ENCODE assay signal across 1 cellular context in the genomic region with DNA sequence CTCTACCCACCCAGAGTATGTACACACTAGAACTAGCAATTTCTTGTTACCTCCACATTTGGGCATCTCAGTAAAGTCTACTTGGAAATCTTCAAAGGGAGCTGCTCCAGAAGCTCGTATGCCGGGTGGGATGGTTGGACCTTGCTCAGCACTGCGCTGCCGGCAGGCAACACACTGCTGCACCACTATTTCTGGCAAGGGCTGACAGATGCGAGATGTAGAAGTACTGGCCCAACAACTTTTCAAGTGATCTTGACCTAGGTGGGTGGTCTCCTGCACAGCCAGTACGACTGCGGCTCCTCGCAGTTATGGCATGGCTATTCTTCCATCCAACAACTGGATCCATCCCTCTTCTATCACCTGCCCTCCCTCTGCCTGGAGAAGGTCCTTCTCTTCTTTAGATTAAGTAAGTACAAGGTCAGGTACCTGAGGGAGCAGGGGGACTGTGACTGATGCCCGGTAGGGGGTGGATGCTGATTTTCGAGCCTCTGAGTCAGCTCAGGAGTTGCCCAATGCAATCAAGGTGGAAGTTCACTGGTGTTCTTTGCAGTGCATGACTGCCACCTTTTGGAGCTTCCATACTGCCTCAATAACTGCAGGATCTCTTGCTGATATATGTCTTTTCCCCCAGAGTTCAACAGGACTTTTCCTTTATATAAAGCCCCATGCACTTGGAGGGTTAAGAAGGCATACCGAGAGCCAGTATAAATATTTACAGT.
A peak's percentile ranks its signal among the peaks of the same experiment; 100 is the strongest.
TF ChIP-seq lines count a peak whose summit lies in the region.

No MANE protein-coding gene starts in this region.

TF ChIP-seq in HepG2, 621 proteins besides CTCF, POLR2A, EP300 and RAD21 (continued from another document and continues in another):
- TF ChIP-seq, protein P1, sequence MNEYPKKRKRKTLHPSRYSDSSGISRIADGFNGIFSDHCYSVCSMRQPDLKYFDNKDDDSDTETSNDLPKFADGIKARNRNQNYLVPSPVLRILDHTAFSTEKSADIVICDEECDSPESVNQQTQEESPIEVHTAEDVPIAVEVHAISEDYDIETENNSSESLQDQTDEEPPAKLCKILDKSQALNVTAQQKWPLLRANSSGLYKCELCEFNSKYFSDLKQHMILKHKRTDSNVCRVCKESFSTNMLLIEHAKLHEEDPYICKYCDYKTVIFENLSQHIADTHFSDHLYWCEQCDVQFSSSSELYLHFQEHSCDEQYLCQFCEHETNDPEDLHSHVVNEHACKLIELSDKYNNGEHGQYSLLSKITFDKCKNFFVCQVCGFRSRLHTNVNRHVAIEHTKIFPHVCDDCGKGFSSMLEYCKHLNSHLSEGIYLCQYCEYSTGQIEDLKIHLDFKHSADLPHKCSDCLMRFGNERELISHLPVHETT (CRISPR knock-in tag; conservative IDR thresholded peaks at IDR 0.05) = no peak
- TF ChIP-seq, protein P2, sequence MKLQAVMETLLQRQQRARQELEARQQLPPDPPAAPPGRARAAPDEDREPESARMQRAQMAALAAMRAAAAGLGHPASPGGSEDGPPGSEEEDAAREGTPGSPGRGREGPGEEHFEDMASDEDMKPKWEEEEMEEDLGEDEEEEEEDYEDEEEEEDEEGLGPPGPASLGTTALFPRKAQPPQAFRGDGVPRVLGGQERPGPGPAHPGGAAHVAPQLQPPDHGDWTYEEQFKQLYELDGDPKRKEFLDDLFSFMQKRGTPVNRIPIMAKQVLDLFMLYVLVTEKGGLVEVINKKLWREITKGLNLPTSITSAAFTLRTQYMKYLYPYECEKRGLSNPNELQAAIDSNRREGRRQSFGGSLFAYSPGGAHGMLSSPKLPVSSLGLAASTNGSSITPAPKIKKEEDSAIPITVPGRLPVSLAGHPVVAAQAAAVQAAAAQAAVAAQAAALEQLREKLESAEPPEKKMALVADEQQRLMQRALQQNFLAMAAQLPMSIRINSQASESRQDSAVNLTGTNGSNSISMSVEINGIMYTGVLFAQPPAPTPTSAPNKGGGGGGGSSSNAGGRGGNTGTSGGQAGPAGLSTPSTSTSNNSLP (IDR thresholded peaks at IDR 0.05; ENCODE audit: low read depth, low read length) = peak; percentile 67; the same call in 1 of the 2 replicates
- no peak for TF ChIP-seq SALL2 (CRISPR knock-in tag; IDR thresholded peaks at IDR 0.05)
- TF ChIP-seq KLF9 (CRISPR knock-in tag; IDR thresholded peaks at IDR 0.05; ENCODE audit: low read depth) = no peak
- 0 out of 2 replicates have a peak, but pooled peaks have one; percentile 31 for TF ChIP-seq HDAC2 (CRISPR knock-in tag; IDR thresholded peaks at IDR 0.05)
- TF ChIP-seq FOSL2 (CRISPR knock-in tag; IDR thresholded peaks at IDR 0.05) = peak; percentile 92
- TF ChIP-seq, protein P3, sequence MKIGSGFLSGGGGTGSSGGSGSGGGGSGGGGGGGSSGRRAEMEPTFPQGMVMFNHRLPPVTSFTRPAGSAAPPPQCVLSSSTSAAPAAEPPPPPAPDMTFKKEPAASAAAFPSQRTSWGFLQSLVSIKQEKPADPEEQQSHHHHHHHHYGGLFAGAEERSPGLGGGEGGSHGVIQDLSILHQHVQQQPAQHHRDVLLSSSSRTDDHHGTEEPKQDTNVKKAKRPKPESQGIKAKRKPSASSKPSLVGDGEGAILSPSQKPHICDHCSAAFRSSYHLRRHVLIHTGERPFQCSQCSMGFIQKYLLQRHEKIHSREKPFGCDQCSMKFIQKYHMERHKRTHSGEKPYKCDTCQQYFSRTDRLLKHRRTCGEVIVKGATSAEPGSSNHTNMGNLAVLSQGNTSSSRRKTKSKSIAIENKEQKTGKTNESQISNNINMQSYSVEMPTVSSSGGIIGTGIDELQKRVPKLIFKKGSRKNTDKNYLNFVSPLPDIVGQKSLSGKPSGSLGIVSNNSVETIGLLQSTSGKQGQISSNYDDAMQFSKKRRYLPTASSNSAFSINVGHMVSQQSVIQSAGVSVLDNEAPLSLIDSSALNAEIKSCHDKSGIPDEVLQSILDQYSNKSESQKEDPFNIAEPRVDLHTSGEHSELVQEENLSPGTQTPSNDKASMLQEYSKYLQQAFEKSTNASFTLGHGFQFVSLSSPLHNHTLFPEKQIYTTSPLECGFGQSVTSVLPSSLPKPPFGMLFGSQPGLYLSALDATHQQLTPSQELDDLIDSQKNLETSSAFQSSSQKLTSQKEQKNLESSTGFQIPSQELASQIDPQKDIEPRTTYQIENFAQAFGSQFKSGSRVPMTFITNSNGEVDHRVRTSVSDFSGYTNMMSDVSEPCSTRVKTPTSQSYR (CRISPR knock-in tag; IDR thresholded peaks at IDR 0.05; ENCODE audit: borderline replicate concordance) = peak; percentile 42; the same call in 1 of the 2 replicates
- peak; percentile 96 for TF ChIP-seq ZNF7 (CRISPR knock-in tag; IDR thresholded peaks at IDR 0.05)
- no peak for TF ChIP-seq NFE2L1 (CRISPR knock-in tag; IDR thresholded peaks at IDR 0.05; ENCODE audit: borderline replicate concordance)
- TF ChIP-seq CEBPB (IDR thresholded peaks at IDR 0.05; ENCODE audit: borderline replicate concordance, low read depth, low read length) = peak; percentile 96
- TF ChIP-seq MBD4 (IDR thresholded peaks at IDR 0.05; ENCODE audit: borderline replicate concordance, low read length) = no peak
- TF ChIP-seq, protein P4, sequence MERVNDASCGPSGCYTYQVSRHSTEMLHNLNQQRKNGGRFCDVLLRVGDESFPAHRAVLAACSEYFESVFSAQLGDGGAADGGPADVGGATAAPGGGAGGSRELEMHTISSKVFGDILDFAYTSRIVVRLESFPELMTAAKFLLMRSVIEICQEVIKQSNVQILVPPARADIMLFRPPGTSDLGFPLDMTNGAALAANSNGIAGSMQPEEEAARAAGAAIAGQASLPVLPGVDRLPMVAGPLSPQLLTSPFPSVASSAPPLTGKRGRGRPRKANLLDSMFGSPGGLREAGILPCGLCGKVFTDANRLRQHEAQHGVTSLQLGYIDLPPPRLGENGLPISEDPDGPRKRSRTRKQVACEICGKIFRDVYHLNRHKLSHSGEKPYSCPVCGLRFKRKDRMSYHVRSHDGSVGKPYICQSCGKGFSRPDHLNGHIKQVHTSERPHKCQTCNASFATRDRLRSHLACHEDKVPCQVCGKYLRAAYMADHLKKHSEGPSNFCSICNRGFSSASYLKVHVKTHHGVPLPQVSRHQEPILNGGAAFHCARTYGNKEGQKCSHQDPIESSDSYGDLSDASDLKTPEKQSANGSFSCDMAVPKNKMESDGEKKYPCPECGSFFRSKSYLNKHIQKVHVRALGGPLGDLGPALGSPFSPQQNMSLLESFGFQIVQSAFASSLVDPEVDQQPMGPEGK (CRISPR knock-in tag; IDR thresholded peaks at IDR 0.05) = no peak; the same call in 1 of the 2 replicates
- peak; percentile 48; the same call in 1 of the 2 replicates for TF ChIP-seq SALL1 (CRISPR knock-in tag; IDR thresholded peaks at IDR 0.05)
- no peak for TF ChIP-seq ELF4 (CRISPR knock-in tag; IDR thresholded peaks at IDR 0.05; ENCODE audit: borderline replicate concordance)
- TF ChIP-seq MAFG (CRISPR knock-in tag; IDR thresholded peaks at IDR 0.05) = no peak
- TF ChIP-seq ZNF644 (CRISPR knock-in tag; IDR thresholded peaks at IDR 0.05; ENCODE audit: low read depth) = 0 out of 2 replicates have a peak, but pooled peaks have one; percentile 9
- no peak for TF ChIP-seq POLR2G (IDR thresholded peaks at IDR 0.05; ENCODE audit: low read depth, low read length)
- TF ChIP-seq HNF4G (IDR thresholded peaks at IDR 0.05; ENCODE audit: borderline replicate concordance, low read depth, low read length) = peak; percentile 50; the same call in 1 of the 2 replicates
- no peak for TF ChIP-seq HNF4G (CRISPR knock-in tag; IDR thresholded peaks at IDR 0.05; ENCODE audit: borderline replicate concordance, low read depth)
- TF ChIP-seq, protein P5, sequence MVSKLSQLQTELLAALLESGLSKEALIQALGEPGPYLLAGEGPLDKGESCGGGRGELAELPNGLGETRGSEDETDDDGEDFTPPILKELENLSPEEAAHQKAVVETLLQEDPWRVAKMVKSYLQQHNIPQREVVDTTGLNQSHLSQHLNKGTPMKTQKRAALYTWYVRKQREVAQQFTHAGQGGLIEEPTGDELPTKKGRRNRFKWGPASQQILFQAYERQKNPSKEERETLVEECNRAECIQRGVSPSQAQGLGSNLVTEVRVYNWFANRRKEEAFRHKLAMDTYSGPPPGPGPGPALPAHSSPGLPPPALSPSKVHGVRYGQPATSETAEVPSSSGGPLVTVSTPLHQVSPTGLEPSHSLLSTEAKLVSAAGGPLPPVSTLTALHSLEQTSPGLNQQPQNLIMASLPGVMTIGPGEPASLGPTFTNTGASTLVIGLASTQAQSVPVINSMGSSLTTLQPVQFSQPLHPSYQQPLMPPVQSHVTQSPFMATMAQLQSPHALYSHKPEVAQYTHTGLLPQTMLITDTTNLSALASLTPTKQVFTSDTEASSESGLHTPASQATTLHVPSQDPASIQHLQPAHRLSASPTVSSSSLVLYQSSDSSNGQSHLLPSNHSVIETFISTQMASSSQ (IDR thresholded peaks at IDR 0.05; ENCODE audit: low read depth) = no peak
- TF ChIP-seq, protein P5 (CRISPR knock-in tag; IDR thresholded peaks at IDR 0.05; ENCODE audit: borderline replicate concordance) = no peak
- no peak for TF ChIP-seq YY1 (IDR thresholded peaks at IDR 0.05; ENCODE audit: insufficient read depth, insufficient replicate concordance, low read depth, low read length)
- no peak for TF ChIP-seq FOSL1 (CRISPR knock-in tag; IDR thresholded peaks at IDR 0.05; ENCODE audit: borderline replicate concordance)
- TF ChIP-seq, protein P6, sequence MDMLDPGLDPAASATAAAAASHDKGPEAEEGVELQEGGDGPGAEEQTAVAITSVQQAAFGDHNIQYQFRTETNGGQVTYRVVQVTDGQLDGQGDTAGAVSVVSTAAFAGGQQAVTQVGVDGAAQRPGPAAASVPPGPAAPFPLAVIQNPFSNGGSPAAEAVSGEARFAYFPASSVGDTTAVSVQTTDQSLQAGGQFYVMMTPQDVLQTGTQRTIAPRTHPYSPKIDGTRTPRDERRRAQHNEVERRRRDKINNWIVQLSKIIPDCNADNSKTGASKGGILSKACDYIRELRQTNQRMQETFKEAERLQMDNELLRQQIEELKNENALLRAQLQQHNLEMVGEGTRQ (IDR thresholded peaks at IDR 0.05; ENCODE audit: low read depth, low read length) = no peak
- TF ChIP-seq, protein P6 (CRISPR knock-in tag; IDR thresholded peaks at IDR 0.05; ENCODE audit: borderline replicate concordance) = no peak
- TF ChIP-seq FLYWCH1 (CRISPR knock-in tag; IDR thresholded peaks at IDR 0.05) = no peak
- TF ChIP-seq ZSCAN12 (CRISPR knock-in tag; IDR thresholded peaks at IDR 0.05) = no peak
- TF ChIP-seq NFKBIZ (CRISPR knock-in tag; IDR thresholded peaks at IDR 0.05) = no peak
- TF ChIP-seq, protein P7, sequence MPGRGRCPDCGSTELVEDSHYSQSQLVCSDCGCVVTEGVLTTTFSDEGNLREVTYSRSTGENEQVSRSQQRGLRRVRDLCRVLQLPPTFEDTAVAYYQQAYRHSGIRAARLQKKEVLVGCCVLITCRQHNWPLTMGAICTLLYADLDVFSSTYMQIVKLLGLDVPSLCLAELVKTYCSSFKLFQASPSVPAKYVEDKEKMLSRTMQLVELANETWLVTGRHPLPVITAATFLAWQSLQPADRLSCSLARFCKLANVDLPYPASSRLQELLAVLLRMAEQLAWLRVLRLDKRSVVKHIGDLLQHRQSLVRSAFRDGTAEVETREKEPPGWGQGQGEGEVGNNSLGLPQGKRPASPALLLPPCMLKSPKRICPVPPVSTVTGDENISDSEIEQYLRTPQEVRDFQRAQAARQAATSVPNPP (CRISPR knock-in tag; IDR thresholded peaks at IDR 0.05) = no peak
- no peak for TF ChIP-seq NR1H2 (CRISPR knock-in tag; IDR thresholded peaks at IDR 0.05; ENCODE audit: borderline replicate concordance, low read depth)
- TF ChIP-seq HES4 (CRISPR knock-in tag; IDR thresholded peaks at IDR 0.05; ENCODE audit: borderline replicate concordance) = 0 out of 2 replicates have a peak, but pooled peaks have one; percentile 17
- TF ChIP-seq, protein P8, sequence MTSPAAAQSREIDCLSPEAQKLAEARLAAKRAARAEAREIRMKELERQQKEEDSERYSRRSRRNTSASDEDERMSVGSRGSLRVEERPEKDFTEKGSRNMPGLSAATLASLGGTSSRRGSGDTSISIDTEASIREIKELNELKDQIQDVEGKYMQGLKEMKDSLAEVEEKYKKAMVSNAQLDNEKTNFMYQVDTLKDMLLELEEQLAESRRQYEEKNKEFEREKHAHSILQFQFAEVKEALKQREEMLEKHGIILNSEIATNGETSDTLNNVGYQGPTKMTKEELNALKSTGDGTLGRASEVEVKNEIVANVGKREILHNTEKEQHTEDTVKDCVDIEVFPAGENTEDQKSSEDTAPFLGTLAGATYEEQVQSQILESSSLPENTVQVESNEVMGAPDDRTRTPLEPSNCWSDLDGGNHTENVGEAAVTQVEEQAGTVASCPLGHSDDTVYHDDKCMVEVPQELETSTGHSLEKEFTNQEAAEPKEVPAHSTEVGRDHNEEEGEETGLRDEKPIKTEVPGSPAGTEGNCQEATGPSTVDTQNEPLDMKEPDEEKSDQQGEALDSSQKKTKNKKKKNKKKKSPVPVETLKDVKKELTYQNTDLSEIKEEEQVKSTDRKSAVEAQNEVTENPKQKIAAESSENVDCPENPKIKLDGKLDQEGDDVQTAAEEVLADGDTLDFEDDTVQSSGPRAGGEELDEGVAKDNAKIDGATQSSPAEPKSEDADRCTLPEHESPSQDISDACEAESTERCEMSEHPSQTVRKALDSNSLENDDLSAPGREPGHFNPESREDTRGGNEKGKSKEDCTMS (CRISPR knock-in tag; conservative IDR thresholded peaks at IDR 0.05) = no peak
- TF ChIP-seq ATF1 (CRISPR knock-in tag; IDR thresholded peaks at IDR 0.05) = no peak
- no peak for TF ChIP-seq KLF16 (CRISPR knock-in tag; IDR thresholded peaks at IDR 0.05)
- no peak for TF ChIP-seq ZNF557 (CRISPR knock-in tag; IDR thresholded peaks at IDR 0.05)
- TF ChIP-seq ZNF713 (CRISPR knock-in tag; IDR thresholded peaks at IDR 0.05) = no peak
- TF ChIP-seq, protein P9, sequence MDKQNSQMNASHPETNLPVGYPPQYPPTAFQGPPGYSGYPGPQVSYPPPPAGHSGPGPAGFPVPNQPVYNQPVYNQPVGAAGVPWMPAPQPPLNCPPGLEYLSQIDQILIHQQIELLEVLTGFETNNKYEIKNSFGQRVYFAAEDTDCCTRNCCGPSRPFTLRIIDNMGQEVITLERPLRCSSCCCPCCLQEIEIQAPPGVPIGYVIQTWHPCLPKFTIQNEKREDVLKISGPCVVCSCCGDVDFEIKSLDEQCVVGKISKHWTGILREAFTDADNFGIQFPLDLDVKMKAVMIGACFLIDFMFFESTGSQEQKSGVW (CRISPR knock-in tag; IDR thresholded peaks at IDR 0.05; ENCODE audit: borderline replicate concordance) = no peak
- no peak for TF ChIP-seq NFIB (CRISPR knock-in tag; IDR thresholded peaks at IDR 0.05; ENCODE audit: borderline replicate concordance)
- TF ChIP-seq ZNF256 (CRISPR knock-in tag; conservative IDR thresholded peaks at IDR 0.05) = no peak
